ENCODE assay signal across 19 cellular contexts in genomic region chr11:96287796-96288439, GRCh38. TPM values are rescaled to one million over a fixed set of nuclear protein-coding genes. Genes with fewer than 3 reads are reported as not detected.
DNase-seq lines count a peak whose midpoint lies in the region; ATAC-seq, FAIRE-seq and TF ChIP-seq lines count a peak whose summit lies in the region.
"Had no signal": no experiment of that assay in that cellular context is flagged by ENCODE, and none has a peak within 500 bp of the region (broad histone marks: within the 10 kb centered on the region; RNA-seq: fewer than 3 reads in every experiment).

No MANE protein-coding gene starts in this region.

- no peaks in the 10 kb centered on the region for H3K27me3 ChIP-seq in right cardiac atrium (ENCODE audit: control insufficient read depth, insufficient read depth)
- H3K27me3 ChIP-seq: dorsolateral prefrontal cortex, SJSA1, uterus had no signal

- H3K4me1 Mint-ChIP-seq in T-helper 2 cell treated with Interferon-gamma antibody and Interleukin-4, amounts not matched to agents 5 μg/mL and 100 μg/mL, for 36 hours (ENCODE audit: low read depth) = peaks cover 59% of the 10 kb centered on the region
- peaks cover 87% of the 10 kb centered on the region for H3K4me1 Mint-ChIP-seq in activated naive CD8-positive, alpha-beta T cell treated with anti-CD3 and anti-CD28 coated beads for 36 hours

- H3K4me3 Mint-ChIP-seq in T-helper 2 cell treated with Interferon-gamma antibody and Interleukin-4, amounts not matched to agents 5 μg/mL and 100 μg/mL, for 36 hours = peak overlapping the region; percentile 11
- H3K4me3 Mint-ChIP-seq in activated naive CD8-positive, alpha-beta T cell treated with anti-CD3 and anti-CD28 coated beads for 36 hours = peak overlapping the region; percentile 72

- DNase-seq in T-helper 2 cell treated with Interferon-gamma antibody and Interleukin-4, amounts not matched to agents 5 μg/mL and 100 μg/mL, for 36 hours (ENCODE audit: low spot score) = no peak
- DNase-seq in T-helper 2 cell = no peak
- peak; percentile 19 for DNase-seq in ELR (ENCODE audit: low read depth)
- DNase-seq in activated naive CD8-positive, alpha-beta T cell treated with anti-CD3 and anti-CD28 coated beads for 36 hours = no peak
- peak; percentile 48 for DNase-seq in left kidney (ENCODE audit: low read depth, low spot score)
- no peak for DNase-seq in right cardiac atrium
- no peak for DNase-seq in GM12892 (ENCODE audit: insufficient read length)
- DNase-seq in CD1c-positive myeloid dendritic cell (ENCODE audit: extremely low spot score) = no peak
- DNase-seq: 8988T; dorsolateral prefrontal cortex; left colon; NCI-H1417; NCI-H69; stimulated activated CD4-positive, alpha-beta T cell treated with anti-CD3 and anti-CD28 coated beads, Interleukin-4, amount 100 ng/mL, for 1 hour; substantia nigra; T-helper 9 cell; uterus had no signal

- no peak for TF ChIP-seq POLR2A in GM12892 (IDR thresholded peaks at IDR 0.05; ENCODE audit: low read depth, low read length)

- no peak for FAIRE-seq in GM12892 (lab: Jason Lieb, UNC)

- peaks cover 16% of the 10 kb centered on the region for H3K9me3 Mint-ChIP-seq in T-helper 2 cell treated with Interferon-gamma antibody and Interleukin-4, amounts not matched to agents 5 μg/mL and 100 μg/mL, for 36 hours
- H3K9me3 Mint-ChIP-seq in activated naive CD8-positive, alpha-beta T cell treated with anti-CD3 and anti-CD28 coated beads for 36 hours = peaks cover 17% of the 10 kb centered on the region

- H3K27me3 Mint-ChIP-seq in T-helper 2 cell treated with Interferon-gamma antibody and Interleukin-4, amounts not matched to agents 5 μg/mL and 100 μg/mL, for 36 hours (ENCODE audit: low read depth) = no peaks in the 10 kb centered on the region
- no peaks in the 10 kb centered on the region for H3K27me3 Mint-ChIP-seq in activated naive CD8-positive, alpha-beta T cell treated with anti-CD3 and anti-CD28 coated beads for 36 hours

- H3K4me3 ChIP-seq in right cardiac atrium (ENCODE audit: low read length) = no peak overlapping the region
- H3K4me3 ChIP-seq: dorsolateral prefrontal cortex, SJSA1, smooth muscle cell, uterus had no signal

- H3K27ac ChIP-seq in right cardiac atrium (ENCODE audit: low read length) = no peak overlapping the region
- H3K27ac ChIP-seq: dorsolateral prefrontal cortex, SJSA1, uterus had no signal

- H3K9me3 ChIP-seq in right cardiac atrium (ENCODE audit: control insufficient read depth, low read length) = no peaks in the 10 kb centered on the region
- H3K9me3 ChIP-seq: SJSA1, uterus had no signal

- no peak for ATAC-seq in right cardiac atrium
- ATAC-seq: left colon had no signal

- intact Hi-C loops in right cardiac atrium (cut with DNase I) = no loop called here

- H3K4me1 ChIP-seq in right cardiac atrium (ENCODE audit: control insufficient read depth, insufficient read depth, low read length) = no peaks in the 10 kb centered on the region
- H3K4me1 ChIP-seq: SJSA1, uterus had no signal

- WGBS in right cardiac atrium = 84% methylated on average over 6 of the region's 6 CpGs

- H3K36me3 Mint-ChIP-seq in T-helper 2 cell treated with Interferon-gamma antibody and Interleukin-4, amounts not matched to agents 5 μg/mL and 100 μg/mL, for 36 hours (ENCODE audit: low read depth) = peaks cover 25% of the 10 kb centered on the region
- peaks cover 53% of the 10 kb centered on the region for H3K36me3 Mint-ChIP-seq in activated naive CD8-positive, alpha-beta T cell treated with anti-CD3 and anti-CD28 coated beads for 36 hours

- peak overlapping the region; percentile 18 for H3K27ac Mint-ChIP-seq in T-helper 2 cell treated with Interferon-gamma antibody and Interleukin-4, amounts not matched to agents 5 μg/mL and 100 μg/mL, for 36 hours
- peak overlapping the region; percentile 93 for H3K27ac Mint-ChIP-seq in activated naive CD8-positive, alpha-beta T cell treated with anti-CD3 and anti-CD28 coated beads for 36 hours

RNA-seq across cellular contexts. Expression of gene MAML2, which starts 55.1 kb away (rescaled TPM):
- 10 to 100 TPM; 14.1 to 14.3 TPM for total RNA-seq in activated naive CD8-positive, alpha-beta T cell treated with anti-CD3 and anti-CD28 coated beads for 36 hours
- total RNA-seq in right cardiac atrium = 1 to 10 TPM; 7.0 to 9.9 (median 7.9) TPM
- polyA plus RNA-seq in right cardiac atrium = 2.7 TPM
- 3.5 TPM for polyA plus RNA-seq in GM12892 (2012; ENCODE audit: missing spikeins)

Comparison
In these comparisons a context has a peak if more than half of its experiments do, and no peak if none do; other contexts are left out.
1. DNase-seq: peak in ELR (single experiment) and left kidney (single experiment); none in T-helper 2 cell treated with Interferon-gamma antibody and Interleukin-4, amounts not matched to agents 5 μg/mL and 100 μg/mL, for 36 hours (single experiment), T-helper 2 cell (0 of 5), activated naive CD8-positive, alpha-beta T cell treated with anti-CD3 and anti-CD28 coated beads for 36 hours (single experiment), right cardiac atrium (0 of 3), GM12892 (single experiment) and CD1c-positive myeloid dendritic cell (single experiment).